In the genomic region with DNA sequence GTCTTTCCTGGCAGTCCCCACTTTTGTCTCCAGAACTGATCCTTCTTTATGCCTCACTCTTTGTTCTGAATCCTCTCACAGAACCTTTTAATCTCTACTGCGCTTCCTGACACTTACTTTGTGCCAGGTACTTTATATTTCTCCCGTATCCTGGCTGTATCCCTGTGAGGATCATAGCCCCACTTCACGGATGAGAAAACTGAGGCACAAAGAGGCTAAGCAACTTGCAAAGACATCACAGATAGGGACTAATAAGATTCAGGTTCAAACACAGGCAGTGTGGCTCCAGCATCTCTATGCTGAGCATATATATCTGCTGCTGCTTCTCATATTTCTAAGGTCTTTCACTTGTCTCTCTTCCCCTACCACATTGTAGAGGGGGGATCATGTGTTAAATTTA, we compare ENCODE assay signal across 4 cellular contexts.
"Had no signal": no experiment of that assay in that cellular context is flagged by ENCODE, and none has a peak within 500 bp of the region (broad histone marks: within the 10 kb centered on the region; RNA-seq: fewer than 3 reads in every experiment).

No MANE protein-coding gene starts in this region.

- H3K4me2 ChIP-seq: GM23338 had no signal

- DNase-seq: H9, HCEC 1CT had no signal

- H2AFZ ChIP-seq: GM23338 had no signal

- H3K4me3 ChIP-seq: GM23338 had no signal

- H3K4me3 Mint-ChIP-seq: GM23338, H9 had no signal

- H3K27ac Mint-ChIP-seq: GM23338, IgD-negative memory B cell had no signal
